ENCODE assay signal across 13 cellular contexts in the genomic region with DNA sequence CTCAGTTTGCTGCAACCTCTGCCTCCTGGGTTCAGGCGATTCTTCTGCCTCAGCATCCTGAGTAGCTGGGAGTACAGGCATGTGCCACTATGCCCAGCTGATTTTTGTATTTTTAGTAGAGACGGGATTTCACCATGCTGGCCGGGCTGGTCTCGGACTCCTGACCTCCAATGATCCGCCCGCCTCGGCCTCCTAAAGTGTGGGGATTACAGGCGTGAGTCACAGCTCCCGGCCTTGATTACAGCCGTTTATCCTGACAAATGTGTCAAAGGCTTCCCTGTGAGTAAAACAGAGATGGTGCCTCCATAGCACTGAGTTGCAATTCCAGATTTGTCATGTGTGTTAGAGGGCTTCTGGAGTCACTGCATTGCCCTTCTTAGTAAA.
DNase-seq lines count a peak whose midpoint lies in the region; ATAC-seq and TF ChIP-seq lines count a peak whose summit lies in the region.
"Had no signal": no experiment of that assay in that cellular context is flagged by ENCODE, and none has a peak within 500 bp of the region (broad histone marks: within the 10 kb centered on the region; RNA-seq: fewer than 3 reads in every experiment).

No MANE protein-coding gene starts in this region.

- POLR2A ChIA-PET in Caco-2 (lab: Charles Lee) = interaction anchor here (1.2 kb wide), 1 partner anchor 23 kb away, joined by 6 read pairs; no protein-coding TSS in a partner anchor

- H3K9me3 Mint-ChIP-seq in Caco-2 (ENCODE audit: unreplicated experiment) = peaks cover 4% of the 10 kb centered on the region

- ATAC-seq in GM18519 (IDR thresholded peaks at IDR 0.05; ENCODE audit: low FRiP score, unreplicated experiment) = no peak
- ATAC-seq: pancreas had no signal

- BruUV-seq in Caco-2 (replicated peaks; lab: Mats Ljungman, UMichigan) = no TSS peak

- H3K9ac ChIP-seq in colonic mucosa (ENCODE audit: low read depth in 2 of 2, low read length in 2 of 2) = no peak overlapping the region

- CTCF ChIA-PET in Caco-2 (lab: Charles Lee) = interaction anchor here (0.6 kb wide), 2 partner anchors 56 to 473 kb away, joined by 3 to 4 read pairs; no protein-coding TSS in a partner anchor

- TF ChIP-seq CTCF in Caco-2 (IDR thresholded peaks at IDR 0.05; ENCODE audit: insufficient read depth in 1 of 2, low read depth in 1 of 2, low read length in 1 of 2, severe bottlenecking in 1 of 2, unreplicated experiment in 1 of 2) (no peak), colonic mucosa (IDR thresholded peaks at IDR 0.05) (no peak)

- no peak overlapping the region for H3K27ac Mint-ChIP-seq in Caco-2 (ENCODE audit: unreplicated experiment)

- peaks cover 29% of the 10 kb centered on the region for H3K4me1 ChIP-seq in Caco-2
- no peaks in the 10 kb centered on the region for H3K4me1 ChIP-seq in colonic mucosa
- H3K4me1 ChIP-seq: pancreas had no signal

- no peak overlapping the region for H3K27ac ChIP-seq in colonic mucosa
- H3K27ac ChIP-seq: pancreas had no signal

- H3K36me3 ChIP-seq in Caco-2 (ENCODE audit: control insufficient read depth, insufficient read depth, low read length) = no peaks in the 10 kb centered on the region
- H3K36me3 ChIP-seq in colonic mucosa = no peaks in the 10 kb centered on the region
- H3K36me3 ChIP-seq: pancreas had no signal

- H3K36me3 Mint-ChIP-seq in Caco-2 (ENCODE audit: insufficient read depth, unreplicated experiment) = no peaks in the 10 kb centered on the region

- intact Hi-C loops in Caco-2 (cut with micrococcal nuclease; ENCODE audit: unreplicated experiment) = no loop called here
- intact Hi-C loops in colonic mucosa (cut with DNase I) = no loop called here

- no peak overlapping the region for H3K4me3 Mint-ChIP-seq in Caco-2 (ENCODE audit: unreplicated experiment)

- no peaks in the 10 kb centered on the region for H3K27me3 Mint-ChIP-seq in Caco-2 (ENCODE audit: insufficient read depth, unreplicated experiment)

- H3K27me3 ChIP-seq in Caco-2 (replicated peaks; ENCODE audit: control insufficient read depth, insufficient read depth, low read length) (no peaks in the 10 kb centered on the region), colonic mucosa (no peaks in the 10 kb centered on the region)
- H3K27me3 ChIP-seq: pancreas had no signal

- H3K9me3 ChIP-seq in Caco-2 (no peaks in the 10 kb centered on the region), colonic mucosa (no peaks in the 10 kb centered on the region)
- H3K9me3 ChIP-seq: pancreas had no signal

- peaks cover 3% of the 10 kb centered on the region for H3K4me1 Mint-ChIP-seq in Caco-2 (ENCODE audit: low read depth, unreplicated experiment)

- H3K4me3 ChIP-seq in Caco-2 (ENCODE audit: low read depth, low read length) = no peak overlapping the region
- no peak overlapping the region for H3K4me3 ChIP-seq in colonic mucosa
- H3K4me3 ChIP-seq: pancreas had no signal

- DNase-seq in Caco-2 = peak; percentile 62 to 81
- DNase-seq in LHCN-M2 (ENCODE audit: low read depth) = peak; percentile 36
- peak; percentile 69 for DNase-seq in colonic mucosa
- DNase-seq in myocyte (ENCODE audit: low read depth) = peak; percentile 50
- no peak for DNase-seq in OCI-M1 (lab: John Stamatoyannopoulos, UW)
- DNase-seq in amygdala (lab: John Stamatoyannopoulos, UW) = no peak
- no peak for DNase-seq in GM19240 (ENCODE audit: insufficient read length, low spot score)
- DNase-seq: activated CD4-positive, alpha-beta T cell treated with anti-CD3 and anti-CD28 coated beads, Interleukin-2, amount 50 U/mL, for 48 hours; KG1; NCI-H1436; NCI-H345; pancreas had no signal

Comparison
In these comparisons a context has a peak if more than half of its experiments do, and no peak if none do; other contexts are left out.
1. DNase-seq: peak in Caco-2 (2 of 2), LHCN-M2 (single experiment), colonic mucosa (single experiment) and myocyte (single experiment); none in OCI-M1 (single experiment), amygdala (0 of 56) and GM19240 (single experiment).